In the genomic region with DNA sequence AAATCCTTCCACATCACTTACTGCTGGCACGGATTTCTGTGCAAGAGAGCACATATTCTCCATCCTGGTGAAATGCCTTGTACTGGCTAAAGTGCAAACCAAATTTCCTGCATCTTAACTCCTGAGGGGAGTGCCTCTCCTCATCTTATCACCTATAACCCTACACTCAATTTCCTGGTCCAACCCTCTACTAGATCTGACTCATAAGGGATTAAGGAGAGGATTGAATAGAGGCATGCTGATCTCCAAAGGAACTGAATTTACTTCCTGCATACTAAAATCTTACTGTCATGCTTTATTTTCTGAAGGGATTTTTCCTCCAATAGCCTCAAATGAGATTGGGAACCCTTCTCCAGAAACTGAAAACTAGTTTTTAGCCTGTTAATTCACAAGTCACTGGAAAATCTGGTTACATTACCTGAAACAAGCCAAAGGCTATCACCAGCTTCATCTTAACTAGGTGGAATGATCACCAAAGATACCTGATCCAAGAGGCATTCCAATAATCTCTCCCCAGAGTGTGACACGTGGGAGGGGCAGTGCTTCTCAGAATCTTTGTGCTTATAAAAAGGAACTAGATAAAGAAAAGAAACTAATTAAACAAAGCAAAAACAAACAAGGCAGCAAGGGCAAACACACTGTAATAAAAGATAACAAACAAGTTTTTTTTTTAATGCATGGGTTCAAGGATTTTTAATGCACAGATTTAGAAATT, we compare ENCODE assay signal across 19 cellular contexts.
DNase-seq lines count a peak whose midpoint lies in the region; ATAC-seq, FAIRE-seq and TF ChIP-seq lines count a peak whose summit lies in the region.
"Had no signal": no experiment of that assay in that cellular context is flagged by ENCODE, and none has a peak within 500 bp of the region (broad histone marks: within the 10 kb centered on the region; RNA-seq: fewer than 3 reads in every experiment).

No MANE protein-coding gene starts in this region.

- TF ChIP-seq EP300 in gastroesophageal sphincter (IDR thresholded peaks at IDR 0.05), result no peak

- no peaks in the 10 kb centered on the region for H3K9me2 ChIP-seq in PC-3 (replicated peaks; ENCODE audit: low read length)

- peak overlapping the region; percentile 58 for H2AFZ ChIP-seq in PC-3 (ENCODE audit: low read length)

- H3K27me3 ChIP-seq in PC-3 (ENCODE audit: low read length) (no peaks in the 10 kb centered on the region), gastroesophageal sphincter (no peaks in the 10 kb centered on the region), right atrium auricular region (no peaks in the 10 kb centered on the region)
- H3K27me3 ChIP-seq: SJSA1 had no signal

- WGBS in gastroesophageal sphincter (ENCODE audit: low coverage in 1 of 2), 2 donors, result 41 to 71% methylated on average over 1 to 2 of the region's 2 CpGs

- H3K4me3 ChIP-seq in PC-3 (ENCODE audit: low read length), result no peak overlapping the region
- H3K4me3 ChIP-seq in epithelial cell of esophagus (ENCODE audit: low read length), result no peak overlapping the region
- no peak overlapping the region for H3K4me3 ChIP-seq in gastroesophageal sphincter
- H3K4me3 ChIP-seq in right atrium auricular region, result no peak overlapping the region
- H3K4me3 ChIP-seq: SJSA1 had no signal

- H3K36me3 ChIP-seq in PC-3 (ENCODE audit: low read depth, low read length) (no peaks in the 10 kb centered on the region), gastroesophageal sphincter (no peaks in the 10 kb centered on the region), right atrium auricular region (no peaks in the 10 kb centered on the region)
- H3K36me3 ChIP-seq: SJSA1 had no signal

- peak overlapping the region; percentile 32; the same call in 1 of the 2 replicates for H3K4me2 ChIP-seq in PC-3 (ENCODE audit: low read length)

- CTCF ChIA-PET in PC-3 (lab: Charles Lee), result no interaction called here

- H3F3A ChIP-seq in PC-3 (ENCODE audit: low read length, unreplicated experiment), result no peaks in the 10 kb centered on the region

- no peak for TF ChIP-seq CTCF in PC-3 (conservative IDR thresholded peaks at IDR 0.05; ENCODE audit: low read depth, low read length)
- no peak for TF ChIP-seq CTCF in epithelial cell of esophagus (IDR thresholded peaks at IDR 0.05; ENCODE audit: insufficient read depth, low read depth, low read length, missing control alignments)
- no peak for TF ChIP-seq CTCF in gastroesophageal sphincter (IDR thresholded peaks at IDR 0.05)
- no peak for TF ChIP-seq CTCF in right atrium auricular region (IDR thresholded peaks at IDR 0.05)

- no peak for DNase-seq in H54 (ENCODE audit: insufficient read length, low spot score)
- DNase-seq in PC-3, result peak; percentile 48
- peak; percentile 75 for DNase-seq in epithelial cell of esophagus (ENCODE audit: low read depth)
- peak; percentile 7 for DNase-seq in renal cortical epithelial cell (ENCODE audit: low read depth)
- no peak for DNase-seq in right atrium auricular region (ENCODE audit: low spot score)
- no peak for DNase-seq in activated CD8-positive, alpha-beta memory T cell treated with anti-CD3 and anti-CD28 coated beads, Interleukin-2, amount 50 U/mL, for 4 hours
- DNase-seq in activated CD4-positive, alpha-beta T cell treated with anti-CD3 and anti-CD28 coated beads for 4 hours, result no peak
- DNase-seq: activated effector memory CD4-positive, alpha-beta T cell treated with anti-CD3 and anti-CD28 coated beads, Interleukin-2, amount 50 U/mL, for 16 hours; amygdala; GDM1; left ventricle myocardium superior; NCI-H146; NCI-H510A treated with DMSO at 0.1 percent for 48 hours; stimulated activated CD4-positive, alpha-beta T cell treated with anti-CD3 and anti-CD28 coated beads, Interleukin-4, amount 100 ng/mL, for 4 hours; stimulated activated CD8-positive, alpha-beta memory T cell treated with anti-CD3 and anti-CD28 coated beads, Interleukin-4, amount 100 ng/mL, for 48 hours had no signal

- no peak overlapping the region for H3K9ac ChIP-seq in PC-3 (ENCODE audit: low read length)

- FAIRE-seq in H54 (lab: Jason Lieb, UNC), result peak; percentile 67
- FAIRE-seq: frontal cortex, GM12891 had no signal

- H3K4me1 ChIP-seq in PC-3 (ENCODE audit: insufficient read depth, low read length) (peaks cover 11% of the 10 kb centered on the region), gastroesophageal sphincter (no peaks in the 10 kb centered on the region), right atrium auricular region (no peaks in the 10 kb centered on the region)
- H3K4me1 ChIP-seq: SJSA1 had no signal

- TF ChIP-seq POLR2A in H54 (IDR thresholded peaks at IDR 0.05; ENCODE audit: low read depth, low read length) (no peak), gastroesophageal sphincter (IDR thresholded peaks at IDR 0.05) (no peak)

- ATAC-seq in PC-3 (peak; percentile 96), gastroesophageal sphincter (no peak)
- ATAC-seq: left ventricle myocardium superior had no signal

- H3K27ac ChIP-seq in PC-3 (ENCODE audit: low read length) (peak overlapping the region; percentile 24), gastroesophageal sphincter (no peak overlapping the region), right atrium auricular region (no peak overlapping the region)
- H3K27ac ChIP-seq: SJSA1 had no signal

- no peaks in the 10 kb centered on the region for H4K20me1 ChIP-seq in PC-3 (ENCODE audit: low read length)

- no TSS peak for BruUV-seq in PC-3 (replicated peaks; lab: Mats Ljungman, UMichigan)

- POLR2A ChIA-PET in PC-3 (lab: Charles Lee; ENCODE audit: unreplicated experiment), result no interaction called here

- H3K9me3 ChIP-seq in PC-3 (ENCODE audit: low read length), result no peaks in the 10 kb centered on the region
- H3K9me3 ChIP-seq in gastroesophageal sphincter, result no peaks in the 10 kb centered on the region
- H3K9me3 ChIP-seq in right atrium auricular region, result no peaks in the 10 kb centered on the region
- H3K9me3 ChIP-seq: SJSA1 had no signal

- H3K79me2 ChIP-seq in PC-3 (ENCODE audit: low read length), result no peaks in the 10 kb centered on the region

- intact Hi-C loops in PC-3 (cut with micrococcal nuclease), result no loop called here

Comparison
In these comparisons a context has a peak if more than half of its experiments do, and no peak if none do; other contexts are left out.
1. DNase-seq: peak in PC-3 (single experiment), epithelial cell of esophagus (single experiment) and renal cortical epithelial cell (single experiment); none in H54 (single experiment), right atrium auricular region (single experiment), activated CD8-positive, alpha-beta memory T cell treated with anti-CD3 and anti-CD28 coated beads, Interleukin-2, amount 50 U/mL, for 4 hours (single experiment) and activated CD4-positive, alpha-beta T cell treated with anti-CD3 and anti-CD28 coated beads for 4 hours (0 of 2).